ENCODE assay signal across 12 cellular contexts in the genomic region with DNA sequence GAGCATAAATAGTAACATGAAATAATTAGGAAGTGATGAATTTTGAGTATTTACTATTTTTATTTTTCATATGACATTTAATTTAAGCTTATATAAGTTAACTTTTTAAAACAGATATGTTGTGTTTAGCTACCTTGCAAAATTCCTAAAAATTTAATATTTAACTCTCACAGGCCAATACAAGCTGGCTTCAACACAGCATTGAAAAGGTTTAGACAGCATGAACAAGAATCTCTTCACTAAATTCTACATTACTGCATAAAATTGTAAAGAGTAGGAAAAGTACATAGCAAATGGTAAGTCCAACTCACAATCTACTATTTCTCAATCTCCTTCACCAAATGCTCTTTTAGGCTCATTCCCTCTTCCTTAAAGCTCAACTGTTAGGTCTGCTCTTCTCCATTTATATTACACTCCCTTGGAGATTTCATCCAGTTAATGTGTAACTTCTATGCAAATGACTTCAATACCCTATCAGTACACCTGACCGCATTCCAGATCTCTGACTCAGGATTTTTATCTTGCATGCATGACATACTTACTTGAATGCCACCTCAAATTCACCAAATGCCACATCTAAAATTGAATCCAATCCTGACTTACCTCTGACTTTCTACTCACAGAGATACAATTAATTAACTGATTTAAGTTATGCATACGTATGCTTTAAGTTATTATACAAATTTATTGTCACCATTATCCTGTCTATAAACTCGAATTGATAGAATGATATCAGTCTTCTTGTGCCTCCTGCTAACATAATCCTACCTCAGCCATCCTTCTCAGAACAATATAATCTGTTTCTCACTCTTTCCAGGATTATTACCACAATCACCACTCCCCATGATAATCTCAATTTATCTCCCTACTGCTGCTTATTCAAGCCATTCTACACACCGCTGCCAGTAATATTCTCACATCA.
DNase-seq lines count a peak whose midpoint lies in the region; ATAC-seq, FAIRE-seq and TF ChIP-seq lines count a peak whose summit lies in the region.
"Had no signal": no experiment of that assay in that cellular context is flagged by ENCODE, and none has a peak within 500 bp of the region (broad histone marks: within the 10 kb centered on the region; RNA-seq: fewer than 3 reads in every experiment).

No MANE protein-coding gene starts in this region.

- peak; percentile 8 for FAIRE-seq in G401.6 (lab: Jason Lieb, UNC)
- FAIRE-seq: TTC549 had no signal

- no peaks in the 10 kb centered on the region for H3K27me3 Mint-ChIP-seq in nephron (ENCODE audit: low read depth)
- H3K27me3 Mint-ChIP-seq in activated CD8-positive, alpha-beta memory T cell treated with anti-CD3 and anti-CD28 coated beads, Interleukin-2, amount 10 ng/mL, durations not matched to agents 7 days and 5 days: no peaks in the 10 kb centered on the region
- H3K27me3 Mint-ChIP-seq: activated naive CD4-positive, alpha-beta T cell treated with anti-CD3 and anti-CD28 coated beads, Interleukin-2, amount 50 U/mL, for 24 hours had no signal

- CTCF ChIA-PET in activated CD8-positive, alpha-beta memory T cell treated with anti-CD3 and anti-CD28 coated beads, Interleukin-2, amount 10 ng/mL, durations not matched to agents 7 days and 5 days (lab: Charles Lee): no interaction called here

- H3K27ac ChIP-seq in epithelial cell of prostate: peak overlapping the region; percentile 24

- no peak for TF ChIP-seq CTCF in nephron (IDR thresholded peaks at IDR 0.05; ENCODE audit: unreplicated experiment in 3 of 3)
- no peak for TF ChIP-seq CTCF in GM13977 (IDR thresholded peaks at IDR 0.05; ENCODE audit: extremely low read depth, insufficient read depth, missing control alignments)

- in situ Hi-C loops in GM13977 (cut with MboI; ENCODE audit: low pct_unique_long_range_greater_than_20kb, low sequenced_read_pairs, unreplicated experiment): no loop called here

- peaks cover 32% of the 10 kb centered on the region for H3K36me3 Mint-ChIP-seq in nephron (ENCODE audit: low read depth)
- H3K36me3 Mint-ChIP-seq in activated CD8-positive, alpha-beta memory T cell treated with anti-CD3 and anti-CD28 coated beads, Interleukin-2, amount 10 ng/mL, durations not matched to agents 7 days and 5 days: peaks cover 47% of the 10 kb centered on the region

- H3K4me3 Mint-ChIP-seq in nephron: peak overlapping the region in 2 of 3 experiments; percentile 7 to 45
- no peak overlapping the region for H3K4me3 Mint-ChIP-seq in activated CD8-positive, alpha-beta memory T cell treated with anti-CD3 and anti-CD28 coated beads, Interleukin-2, amount 10 ng/mL, durations not matched to agents 7 days and 5 days
- H3K4me3 Mint-ChIP-seq: activated naive CD4-positive, alpha-beta T cell treated with anti-CD3 and anti-CD28 coated beads, Interleukin-2, amount 50 U/mL, for 24 hours had no signal

- peaks cover 15% of the 10 kb centered on the region for H3K4me1 Mint-ChIP-seq in nephron
- no peaks in the 10 kb centered on the region for H3K4me1 Mint-ChIP-seq in activated CD8-positive, alpha-beta memory T cell treated with anti-CD3 and anti-CD28 coated beads, Interleukin-2, amount 10 ng/mL, durations not matched to agents 7 days and 5 days

- DNase-seq in NCI-H2196 treated with DMSO at 0.1 percent for 48 hours (lab: John Stamatoyannopoulos, UW; ENCODE audit: unreplicated experiment) (peak; percentile 10), epithelial cell of prostate (ENCODE audit: low read depth, low spot score) (peak; percentile 16), NCI-H345 (lab: John Stamatoyannopoulos, UW) (no peak), GM13977 (ENCODE audit: low spot score) (no peak)
- no peak for DNase-seq in activated CD8-positive, alpha-beta memory T cell treated with anti-CD3 and anti-CD28 coated beads, Interleukin-2, amount 10 ng/mL, durations not matched to agents 7 days and 5 days
- DNase-seq: DMS 273 treated with DMSO at 0.1 percent for 48 hours, NCI-H2171 had no signal

- no peak for ATAC-seq in activated CD8-positive, alpha-beta memory T cell treated with anti-CD3 and anti-CD28 coated beads, Interleukin-2, amount 10 ng/mL, durations not matched to agents 7 days and 5 days
- no peak for ATAC-seq in GM21423 (IDR thresholded peaks at IDR 0.05; ENCODE audit: unreplicated experiment)

- peak overlapping the region; percentile 75 to 88 (median 79) for H3K27ac Mint-ChIP-seq in nephron
- H3K27ac Mint-ChIP-seq in activated CD8-positive, alpha-beta memory T cell treated with anti-CD3 and anti-CD28 coated beads, Interleukin-2, amount 10 ng/mL, durations not matched to agents 7 days and 5 days: no peak overlapping the region
- H3K27ac Mint-ChIP-seq: activated naive CD4-positive, alpha-beta T cell treated with anti-CD3 and anti-CD28 coated beads, Interleukin-2, amount 50 U/mL, for 24 hours had no signal

- H3K9me3 Mint-ChIP-seq in nephron: no peaks in the 10 kb centered on the region
- H3K9me3 Mint-ChIP-seq in activated CD8-positive, alpha-beta memory T cell treated with anti-CD3 and anti-CD28 coated beads, Interleukin-2, amount 10 ng/mL, durations not matched to agents 7 days and 5 days (ENCODE audit: low read depth): peaks cover 9% of the 10 kb centered on the region

Comparison
In these comparisons a context has a peak if more than half of its experiments do, and no peak if none do; other contexts are left out.
1. DNase-seq: peak in NCI-H2196 treated with DMSO at 0.1 percent for 48 hours (single experiment) and epithelial cell of prostate (single experiment); none in activated CD8-positive, alpha-beta memory T cell treated with anti-CD3 and anti-CD28 coated beads, Interleukin-2, amount 10 ng/mL, durations not matched to agents 7 days and 5 days (single experiment), NCI-H345 (single experiment) and GM13977 (single experiment).